In genomic region chr1:156190265-156190664, GRCh38 we compare ENCODE assay signal across 2 cellular contexts. TPM values are rescaled to one million over a fixed set of nuclear protein-coding genes. Genes with fewer than 3 reads are reported as not detected.
"Had no signal": no experiment of that assay in that cellular context is flagged by ENCODE, and none has a peak within 500 bp of the region (broad histone marks: within the 10 kb centered on the region; RNA-seq: fewer than 3 reads in every experiment).

No MANE protein-coding gene starts in this region.

RNA-seq across cellular contexts. Expression of gene BGLAP, which starts 51.7 kb away (rescaled TPM):
- total RNA-seq: bronchial epithelial cell had no signal

RNA-seq across cellular contexts. Expression of gene PAQR6, which starts 57.6 kb away (rescaled TPM):
- total RNA-seq: ascending aorta had no signal
